8 cellular contexts compared by ENCODE assay signal in the genomic region with DNA sequence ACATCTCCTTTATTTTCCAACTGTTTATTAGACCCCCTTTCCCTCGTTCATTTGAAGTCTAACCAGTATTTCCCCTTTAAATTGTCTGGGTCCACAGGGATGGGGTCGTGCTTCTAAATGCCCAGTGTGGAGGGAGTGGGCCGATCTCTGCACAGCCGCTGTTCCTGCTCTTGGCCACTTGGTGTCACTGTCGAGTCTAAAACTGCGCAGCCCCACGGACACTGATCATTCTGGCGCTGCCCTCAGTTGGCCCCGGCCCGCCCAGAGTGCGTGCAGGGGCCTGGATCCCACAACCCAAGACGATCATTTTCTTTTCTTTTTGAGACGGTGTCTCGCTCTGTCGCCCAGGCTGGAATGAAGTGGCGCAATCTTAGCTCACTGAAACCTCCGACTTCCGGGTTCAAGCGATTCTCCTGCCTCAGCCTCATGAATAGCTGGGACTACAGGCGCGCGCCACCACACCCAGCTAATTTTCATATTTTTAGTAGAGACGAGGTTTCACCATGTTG. TPM values are rescaled to one million over a fixed set of nuclear protein-coding genes. Genes with fewer than 3 reads are reported as not detected.
A peak's percentile ranks its signal among the peaks of the same experiment; 100 is the strongest.
DNase-seq lines count a peak whose midpoint lies in the region; FAIRE-seq and TF ChIP-seq lines count a peak whose summit lies in the region.

No MANE protein-coding gene starts in this region.

- no peak overlapping the region for H3K4me2 ChIP-seq in fibroblast of lung (ENCODE audit: extremely low read depth, insufficient read depth, low read length)
- no peak overlapping the region for H3K4me2 ChIP-seq in neural cell (ENCODE audit: low read length)

- H3K4me3 ChIP-seq in fibroblast of lung (replicated peaks in 1 of 4; ENCODE audit: control extremely low read depth in 1 of 4, insufficient read depth in 1 of 4, low read depth in 3 of 4, low read length in 4 of 4): no peak overlapping the region
- H3K4me3 ChIP-seq in neural cell (ENCODE audit: low read length): no peak overlapping the region

- TF ChIP-seq EP300 in neural cell (conservative IDR thresholded peaks at IDR 0.05; ENCODE audit: poor library complexity, severe bottlenecking): no peak

- no peak overlapping the region for H3K27ac Mint-ChIP-seq in activated T-cell treated with anti-CD3 and anti-CD28 coated beads, Interleukin-2, amount 50 U/mL, for 24 hours

- H3K27me3 ChIP-seq in fibroblast of lung (ENCODE audit: control insufficient read depth, insufficient read depth, low read length) (no peaks in the 10 kb centered on the region), neural cell (ENCODE audit: insufficient read depth, low read depth, low read length) (no peaks in the 10 kb centered on the region)

- H3K4me3 Mint-ChIP-seq in activated T-cell treated with anti-CD3 and anti-CD28 coated beads, Interleukin-2, amount 50 U/mL, for 24 hours: no peak overlapping the region

- FAIRE-seq in HTR-8/SVneo (lab: Jason Lieb, UNC): peak; percentile 63

- H3K79me2 ChIP-seq in fibroblast of lung (ENCODE audit: control insufficient read depth, insufficient read depth, low read length): no peaks in the 10 kb centered on the region
- no peaks in the 10 kb centered on the region for H3K79me2 ChIP-seq in neural cell (replicated peaks; ENCODE audit: insufficient read depth, low read length)

- peak; percentile 78 for TF ChIP-seq RAD21 in neural cell (conservative IDR thresholded peaks at IDR 0.05)

- no peaks in the 10 kb centered on the region for H3F3A ChIP-seq in neural cell (ENCODE audit: insufficient read depth, low read length, poor library complexity, severe bottlenecking)

- H3K4me1 ChIP-seq in fibroblast of lung (ENCODE audit: control insufficient read depth, extremely low read depth, insufficient read depth, low read length): no peaks in the 10 kb centered on the region

- H3K27me3 Mint-ChIP-seq in activated T-cell treated with anti-CD3 and anti-CD28 coated beads, Interleukin-2, amount 50 U/mL, for 24 hours: no peaks in the 10 kb centered on the region

- no peak overlapping the region for H3K9ac ChIP-seq in fibroblast of lung (ENCODE audit: insufficient read depth, low read length)
- no peak overlapping the region for H3K9ac ChIP-seq in neural cell (ENCODE audit: low read length)

- no peaks in the 10 kb centered on the region for H3K9me2 ChIP-seq in neural cell (ENCODE audit: insufficient read depth, low read length)

- H4K20me1 ChIP-seq in fibroblast of lung (ENCODE audit: control insufficient read depth, extremely low read depth, insufficient read depth, low read length) (no peaks in the 10 kb centered on the region), neural cell (ENCODE audit: insufficient read depth) (no peaks in the 10 kb centered on the region)

- H3K27ac ChIP-seq in fibroblast of lung (ENCODE audit: insufficient read depth, low read length) (no peak overlapping the region), neural cell (ENCODE audit: low read length) (no peak overlapping the region), substantia nigra (ENCODE audit: low read depth, low read length, poor library complexity, severe bottlenecking) (no peak overlapping the region)

- no peaks in the 10 kb centered on the region for H3K9me3 ChIP-seq in fibroblast of lung (ENCODE audit: control insufficient read depth, insufficient read depth, low read depth, low read length)
- H3K9me3 ChIP-seq in neural cell (ENCODE audit: low read length): no peaks in the 10 kb centered on the region

- H3K36me3 Mint-ChIP-seq in activated T-cell treated with anti-CD3 and anti-CD28 coated beads, Interleukin-2, amount 50 U/mL, for 24 hours (ENCODE audit: low read depth): no peaks in the 10 kb centered on the region

- H2AFZ ChIP-seq in fibroblast of lung (ENCODE audit: low read length) (no peak overlapping the region), neural cell (ENCODE audit: low read depth, low read length) (no peak overlapping the region)

- peak; percentile 80 for DNase-seq in SIG-M5 treated with dmso at 0.1 percent for 504 hours (lab: John Stamatoyannopoulos, UW; ENCODE audit: unreplicated experiment)
- no peak for DNase-seq in SIG-M5 (lab: John Stamatoyannopoulos, UW)
- peak; percentile 80 for DNase-seq in HTR-8/SVneo (ENCODE audit: insufficient read length, low spot score)
- DNase-seq in OCI-M2 (lab: John Stamatoyannopoulos, UW; ENCODE audit: unreplicated experiment): peak; percentile 96
- peak; percentile 76 for DNase-seq in activated T-cell treated with anti-CD3 and anti-CD28 coated beads, Interleukin-2, amount 50 U/mL, for 24 hours
- peak; percentile 30 to 56 for DNase-seq in fibroblast of lung (ENCODE audit: low read depth in 2 of 2)
- DNase-seq in substantia nigra (lab: John Stamatoyannopoulos, UW): peak in 40 of 49 donors; percentile 2 to 63 (median 32)

- H3K36me3 ChIP-seq in fibroblast of lung (ENCODE audit: control insufficient read depth, insufficient read depth, low read length) (no peaks in the 10 kb centered on the region), neural cell (ENCODE audit: insufficient read depth, low read length) (no peaks in the 10 kb centered on the region)

- TF ChIP-seq CTCF in fibroblast of lung (conservative IDR thresholded peaks at IDR 0.05 in 1 of 2, IDR thresholded peaks at IDR 0.05 in 1 of 2; ENCODE audit: low read depth in 1 of 2, low read length in 2 of 2) (peak; percentile 94 to 97), neural cell (IDR thresholded peaks at IDR 0.05; ENCODE audit: poor library complexity, severe bottlenecking) (peak; percentile 88)

- H3K9me3 Mint-ChIP-seq in activated T-cell treated with anti-CD3 and anti-CD28 coated beads, Interleukin-2, amount 50 U/mL, for 24 hours: no peaks in the 10 kb centered on the region

- H3K4me1 Mint-ChIP-seq in activated T-cell treated with anti-CD3 and anti-CD28 coated beads, Interleukin-2, amount 50 U/mL, for 24 hours (ENCODE audit: low read depth): peaks cover 4% of the 10 kb centered on the region

TF ChIP-seq in neural cell, 6 proteins besides CTCF, POLR2A, EP300 and RAD21:
- peak; percentile 79 for TF ChIP-seq SMC3 (conservative IDR thresholded peaks at IDR 0.05; ENCODE audit: poor library complexity)
- TF ChIP-seq, protein P1, sequence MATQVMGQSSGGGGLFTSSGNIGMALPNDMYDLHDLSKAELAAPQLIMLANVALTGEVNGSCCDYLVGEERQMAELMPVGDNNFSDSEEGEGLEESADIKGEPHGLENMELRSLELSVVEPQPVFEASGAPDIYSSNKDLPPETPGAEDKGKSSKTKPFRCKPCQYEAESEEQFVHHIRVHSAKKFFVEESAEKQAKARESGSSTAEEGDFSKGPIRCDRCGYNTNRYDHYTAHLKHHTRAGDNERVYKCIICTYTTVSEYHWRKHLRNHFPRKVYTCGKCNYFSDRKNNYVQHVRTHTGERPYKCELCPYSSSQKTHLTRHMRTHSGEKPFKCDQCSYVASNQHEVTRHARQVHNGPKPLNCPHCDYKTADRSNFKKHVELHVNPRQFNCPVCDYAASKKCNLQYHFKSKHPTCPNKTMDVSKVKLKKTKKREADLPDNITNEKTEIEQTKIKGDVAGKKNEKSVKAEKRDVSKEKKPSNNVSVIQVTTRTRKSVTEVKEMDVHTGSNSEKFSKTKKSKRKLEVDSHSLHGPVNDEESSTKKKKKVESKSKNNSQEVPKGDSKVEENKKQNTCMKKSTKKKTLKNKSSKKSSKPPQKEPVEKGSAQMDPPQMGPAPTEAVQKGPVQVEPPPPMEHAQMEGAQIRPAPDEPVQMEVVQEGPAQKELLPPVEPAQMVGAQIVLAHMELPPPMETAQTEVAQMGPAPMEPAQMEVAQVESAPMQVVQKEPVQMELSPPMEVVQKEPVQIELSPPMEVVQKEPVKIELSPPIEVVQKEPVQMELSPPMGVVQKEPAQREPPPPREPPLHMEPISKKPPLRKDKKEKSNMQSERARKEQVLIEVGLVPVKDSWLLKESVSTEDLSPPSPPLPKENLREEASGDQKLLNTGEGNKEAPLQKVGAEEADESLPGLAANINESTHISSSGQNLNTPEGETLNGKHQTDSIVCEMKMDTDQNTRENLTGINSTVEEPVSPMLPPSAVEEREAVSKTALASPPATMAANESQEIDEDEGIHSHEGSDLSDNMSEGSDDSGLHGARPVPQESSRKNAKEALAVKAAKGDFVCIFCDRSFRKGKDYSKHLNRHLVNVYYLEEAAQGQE (IDR thresholded peaks at IDR 0.05; ENCODE audit: borderline replicate concordance): no peak

RNA-seq across cellular contexts. Expression of a gene that starts 12.0 kb away (rescaled TPM):
- total RNA-seq in fibroblast of lung: under 0.01 TPM in 1 of 2 replicates, not detected in the other
- not detected in 2 replicates for polyA plus RNA-seq in fibroblast of lung
- polyA plus RNA-seq in fibroblast of lung (2012): 0.14 and 0.16 TPM in 2 replicates
- polyA minus RNA-seq in fibroblast of lung (ENCODE audit: low replicate concordance): not detected in 2 replicates
- polyA plus RNA-seq in neural cell: 0.35 TPM in 1 of 2 replicates, not detected in the other
- not detected in 2 replicates for polyA minus RNA-seq in neural cell

RNA-seq across cellular contexts. Expression of a gene that starts 50.2 kb away (rescaled TPM):
- 24.4 and 28.2 TPM in 2 replicates for total RNA-seq in fibroblast of lung
- 4.0 and 5.9 TPM in 2 replicates for polyA plus RNA-seq in fibroblast of lung
- 13.6 and 30.2 TPM in 2 replicates for polyA plus RNA-seq in fibroblast of lung (2012)
- polyA minus RNA-seq in fibroblast of lung (ENCODE audit: low replicate concordance): 10.2 and 17.7 TPM in 2 replicates
- 60.1 and 78.4 TPM in 2 replicates for polyA plus RNA-seq in neural cell
- 81.3 and 96.9 TPM in 2 replicates for polyA minus RNA-seq in neural cell
